8 cellular contexts compared by ENCODE assay signal in genomic region chr17:61863801-61864126, GRCh38. TPM values are rescaled to one million over a fixed set of nuclear protein-coding genes. Genes with fewer than 3 reads are reported as not detected.
A peak's percentile ranks its signal among the peaks of the same experiment; 100 is the strongest.
DNase-seq lines count a peak whose midpoint lies in the region; ATAC-seq and TF ChIP-seq lines count a peak whose summit lies in the region.

No MANE protein-coding gene starts in this region.

- no peak for TF ChIP-seq RAD21 in liver (IDR thresholded peaks at IDR 0.05)

- no peak for TF ChIP-seq EP300 in tibial nerve (IDR thresholded peaks at IDR 0.05)

- no peak for TF ChIP-seq POLR2A in tibial nerve (IDR thresholded peaks at IDR 0.05)

- peak overlapping the region; percentile 79 to 82 for H3K9ac ChIP-seq in liver (ENCODE audit: low read depth in 1 of 2, low read length in 2 of 2)

- H3K36me3 ChIP-seq in liver (ENCODE audit: control insufficient read depth in 4 of 4, insufficient read depth in 3 of 4, low read depth in 1 of 4, low read length in 3 of 4): peaks cover 0 to 6% (median 3%) of the 10 kb centered on the region in 4 donors
- peaks cover 0 to 3% (median 0%) of the 10 kb centered on the region in 3 donors for H3K36me3 ChIP-seq in tibial nerve

- DNase-seq in T-helper 2 cell treated with Interferon-gamma antibody and Interleukin-4, amounts not matched to agents 5 μg/mL and 100 μg/mL, for 36 hours (ENCODE audit: low spot score): no peak
- no peak for DNase-seq in T-helper 2 cell
- DNase-seq in astrocyte of the spinal cord (ENCODE audit: low read depth, low spot score): no peak
- no peak for DNase-seq in tibial nerve (ENCODE audit: low spot score in 2 of 2)
- DNase-seq in KG1 (lab: John Stamatoyannopoulos, UW): no peak
- no peak for DNase-seq in NCI-H748 (lab: John Stamatoyannopoulos, UW; ENCODE audit: unreplicated experiment)

- H3K4me1 ChIP-seq in liver (ENCODE audit: control insufficient read depth in 4 of 4, insufficient read depth in 4 of 4, low read length in 3 of 4) (peaks cover 0 to 19% (median 10%) of the 10 kb centered on the region in 4 donors), tibial nerve (peaks cover 0 to 11% (median 0%) of the 10 kb centered on the region in 4 donors)

- ATAC-seq in HG03342 (IDR thresholded peaks at IDR 0.05; ENCODE audit: unreplicated experiment): peak; percentile 19

- peaks cover 30% of the 10 kb centered on the region for H3K4me1 Mint-ChIP-seq in T-helper 2 cell treated with Interferon-gamma antibody and Interleukin-4, amounts not matched to agents 5 μg/mL and 100 μg/mL, for 36 hours (ENCODE audit: low read depth)

- H3K27ac ChIP-seq in liver (ENCODE audit: low read depth in 1 of 2, low read length in 2 of 2): peak overlapping the region; percentile 69 to 85
- H3K27ac ChIP-seq in tibial nerve: peak overlapping the region; percentile 50 to 87 (median 82)

- peaks cover 11% of the 10 kb centered on the region for H3K36me3 Mint-ChIP-seq in T-helper 2 cell treated with Interferon-gamma antibody and Interleukin-4, amounts not matched to agents 5 μg/mL and 100 μg/mL, for 36 hours (ENCODE audit: low read depth)

- no peak for TF ChIP-seq CTCF in astrocyte of the spinal cord (IDR thresholded peaks at IDR 0.05; ENCODE audit: low read depth, low read length)
- no peak for TF ChIP-seq CTCF in liver (IDR thresholded peaks at IDR 0.05; ENCODE audit: low read depth, low read length, missing input control)
- TF ChIP-seq CTCF in tibial nerve (IDR thresholded peaks at IDR 0.05): no peak

- H3K27me3 Mint-ChIP-seq in T-helper 2 cell treated with Interferon-gamma antibody and Interleukin-4, amounts not matched to agents 5 μg/mL and 100 μg/mL, for 36 hours (ENCODE audit: low read depth): no peaks in the 10 kb centered on the region

- H3K4me3 ChIP-seq in astrocyte of the spinal cord (ENCODE audit: low read depth, low read length) (peak overlapping the region; percentile 81), liver (ENCODE audit: low read depth in 1 of 3, low read length in 3 of 3) (peak overlapping the region; percentile 76 to 98 (median 84)), tibial nerve (peak overlapping the region; percentile 44 to 70 (median 62))

- peak overlapping the region; percentile 99 for H3K4me3 Mint-ChIP-seq in T-helper 2 cell treated with Interferon-gamma antibody and Interleukin-4, amounts not matched to agents 5 μg/mL and 100 μg/mL, for 36 hours

- in situ Hi-C loops in astrocyte of the spinal cord (cut with HindIII; ENCODE audit: low sequenced_read_pairs): no loop called here

- H3K27me3 ChIP-seq in liver (ENCODE audit: control insufficient read depth in 4 of 4, insufficient read depth in 4 of 4, low read length in 3 of 4) (no peaks in the 10 kb centered on the region), tibial nerve (no peaks in the 10 kb centered on the region)

- H3K9me3 Mint-ChIP-seq in T-helper 2 cell treated with Interferon-gamma antibody and Interleukin-4, amounts not matched to agents 5 μg/mL and 100 μg/mL, for 36 hours: no peaks in the 10 kb centered on the region

- 2% methylated on average over 8 of the region's 8 CpGs for WGBS in liver
- 1 to 2% methylated on average over 8 of the region's 8 CpGs for WGBS in tibial nerve, 2 donors

- H3K9me3 ChIP-seq in liver (ENCODE audit: control insufficient read depth in 4 of 4, low read length in 3 of 4) (no peaks in the 10 kb centered on the region), tibial nerve (no peaks in the 10 kb centered on the region)

- H3K27ac Mint-ChIP-seq in T-helper 2 cell treated with Interferon-gamma antibody and Interleukin-4, amounts not matched to agents 5 μg/mL and 100 μg/mL, for 36 hours: peak overlapping the region; percentile 95

TF ChIP-seq in liver, 16 proteins besides CTCF, POLR2A, EP300 and RAD21:
- TF ChIP-seq SP1 (IDR thresholded peaks at IDR 0.05) (peak; percentile 5), MAX (IDR thresholded peaks at IDR 0.05) (no peak), FOXA2 (IDR thresholded peaks at IDR 0.05) (no peak), TAF1 (conservative IDR thresholded peaks at IDR 0.05) (peak; percentile 14), ZBTB33 (IDR thresholded peaks at IDR 0.05) (no peak), YY1 (IDR thresholded peaks at IDR 0.05) (no peak)

RNA-seq across cellular contexts. Expression of gene BRIP1, which starts 0.4 kb away (rescaled TPM):
- total RNA-seq in liver (10 to 100 TPM in 1 of 2 donors, 1 to 10 TPM in 1; 1.5 to 10.3 TPM), tibial nerve (1 to 10 TPM in 2 of 4 donors, under 1 TPM in 2; 0.42 to 3.9 (median 0.89) TPM)
- under 1 TPM; 0.24 to 0.29 TPM for polyA plus RNA-seq in liver
